16 cellular contexts compared by ENCODE assay signal in genomic region chr11:108559340-108559739, GRCh38. TPM values are rescaled to one million over a fixed set of nuclear protein-coding genes. Genes with fewer than 3 reads are reported as not detected.
A peak's percentile ranks its signal among the peaks of the same experiment; 100 is the strongest.
DNase-seq lines count a peak whose midpoint lies in the region; ATAC-seq and TF ChIP-seq lines count a peak whose summit lies in the region.
"Had no signal": no experiment of that assay in that cellular context is flagged by ENCODE, and none has a peak within 500 bp of the region (broad histone marks: within the 10 kb centered on the region; RNA-seq: fewer than 3 reads in every experiment).

No MANE protein-coding gene starts in this region.

- ATAC-seq in central memory CD8-positive, alpha-beta T cell (replicated peaks; ENCODE audit: extremely low read depth, poor library complexity, severe bottlenecking), result peak; percentile 81
- no peak for ATAC-seq in HG02571 (IDR thresholded peaks at IDR 0.05; ENCODE audit: unreplicated experiment)
- ATAC-seq: activated CD4-positive, CD25-positive, alpha-beta regulatory T cell treated with anti-CD3 and anti-CD28 coated beads, Interleukin-2, amount 50 U/mL, for 24 hours; gastrocnemius medialis had no signal

- H3K4me1 ChIP-seq in osteoblast (ENCODE audit: insufficient read depth, low read length) (peaks cover 32% of the 10 kb centered on the region), uterus (no peaks in the 10 kb centered on the region)
- H3K4me1 ChIP-seq: gastrocnemius medialis had no signal

- H3K9me3 ChIP-seq in osteoblast (ENCODE audit: low read depth, low read length) (no peaks in the 10 kb centered on the region), uterus (no peaks in the 10 kb centered on the region)
- H3K9me3 ChIP-seq: gastrocnemius medialis, tibial nerve had no signal

- H3K36me3 Mint-ChIP-seq in central memory CD8-positive, alpha-beta T cell (ENCODE audit: insufficient read depth), result no peaks in the 10 kb centered on the region
- H3K36me3 Mint-ChIP-seq: naive B cell had no signal

- H3K27ac ChIP-seq in osteoblast (ENCODE audit: low read depth, low read length) (no peak overlapping the region), uterus (no peak overlapping the region)
- H3K27ac ChIP-seq: gastrocnemius medialis, tibial nerve had no signal

- H2AFZ ChIP-seq in osteoblast (ENCODE audit: low read length), result no peak overlapping the region

- peaks cover 15% of the 10 kb centered on the region for H3K4me1 Mint-ChIP-seq in central memory CD8-positive, alpha-beta T cell
- H3K4me1 Mint-ChIP-seq: naive B cell had no signal

- H3K9me3 Mint-ChIP-seq in central memory CD8-positive, alpha-beta T cell, result no peaks in the 10 kb centered on the region
- H3K9me3 Mint-ChIP-seq: activated T-helper 2 cell treated with anti-CD3 and anti-CD28 coated beads, Interferon-gamma antibody, Interleukin-2, Interleukin-4, amounts not matched to agents 10 μg/mL and 5 μg/mL and 100 μg/mL, durations not matched to agents 14 hours and 24 hours and 36 hours; naive B cell had no signal

- H3K4me3 ChIP-seq in osteoblast (ENCODE audit: insufficient read depth, low read length) (peak overlapping the region; percentile 39), uterus (no peak overlapping the region)
- H3K4me3 ChIP-seq: gastrocnemius medialis, tibial nerve had no signal

- no peak for TF ChIP-seq CTCF in osteoblast (IDR thresholded peaks at IDR 0.05; ENCODE audit: extremely low read depth, low read depth, low read length)
- no peak for TF ChIP-seq CTCF in uterus (IDR thresholded peaks at IDR 0.05)

- DNase-seq in EL (peak; percentile 62), MV-4-11 (lab: John Stamatoyannopoulos, UW) (peak; percentile 7), osteoblast (ENCODE audit: insufficient read length, low spot score, missing footprints) (no peak), NCI-H526 (lab: John Stamatoyannopoulos, UW) (no peak), uterus (no peak)
- no peak for DNase-seq in central memory CD8-positive, alpha-beta T cell (ENCODE audit: low spot score in 2 of 2)
- DNase-seq in stimulated activated CD4-positive, alpha-beta T cell treated with anti-CD3 and anti-CD28 coated beads, Interleukin-2, amount 100 ng/mL, for 24 hours, result no peak
- DNase-seq: gastrocnemius medialis; kidney; naive B cell; NCI-H1930; NK-92 treated with Interleukin-12 subunit alpha and Interleukin-12 subunit beta, amount 100 ng/mL, for 24 hours had no signal

- no peaks in the 10 kb centered on the region for H3K27me3 Mint-ChIP-seq in central memory CD8-positive, alpha-beta T cell

- no peaks in the 10 kb centered on the region for H3K79me2 ChIP-seq in osteoblast (ENCODE audit: insufficient read depth, low read length)

- no peak for TF ChIP-seq POLR2A in uterus (IDR thresholded peaks at IDR 0.05)

- H3K4me3 Mint-ChIP-seq in central memory CD8-positive, alpha-beta T cell, result no peak overlapping the region
- H3K4me3 Mint-ChIP-seq: naive B cell had no signal

- peaks cover 10% of the 10 kb centered on the region for H3K27me3 ChIP-seq in osteoblast (ENCODE audit: insufficient read depth, low read length)
- H3K27me3 ChIP-seq in uterus, result no peaks in the 10 kb centered on the region
- H3K27me3 ChIP-seq: gastrocnemius medialis, tibial nerve had no signal

- intact Hi-C loops in uterus (cut with DNase I; ENCODE audit: low total_unique reads), result no loop called here

- H3K4me2 ChIP-seq in osteoblast (ENCODE audit: insufficient read depth, low read length), result peak overlapping the region; percentile 70

- H3K36me3 ChIP-seq in osteoblast (ENCODE audit: insufficient read depth, low read length) (no peaks in the 10 kb centered on the region), uterus (no peaks in the 10 kb centered on the region)
- H3K36me3 ChIP-seq: gastrocnemius medialis, tibial nerve had no signal

- no peaks in the 10 kb centered on the region for H4K20me1 ChIP-seq in osteoblast (ENCODE audit: insufficient read depth, low read length)

- no peak overlapping the region for H3K27ac Mint-ChIP-seq in central memory CD8-positive, alpha-beta T cell (ENCODE audit: low read depth)
- H3K27ac Mint-ChIP-seq: activated T-helper 2 cell treated with anti-CD3 and anti-CD28 coated beads, Interferon-gamma antibody, Interleukin-2, Interleukin-4, amounts not matched to agents 10 μg/mL and 5 μg/mL and 100 μg/mL, durations not matched to agents 14 hours and 24 hours and 36 hours; naive B cell had no signal

RNA-seq across cellular contexts. Expression of gene EXPH5, which starts 34.2 kb away (rescaled TPM):
- total RNA-seq in osteoblast (under 0.01 and 0.59 TPM in 2 replicates), uterus (1 to 10 TPM in 3 of 4 donors, under 1 TPM in 1; 0.26 to 9.5 (median 4.5) TPM)

Comparison
In these comparisons a context has a peak if more than half of its experiments do, and no peak if none do; other contexts are left out.
1. DNase-seq: peak in EL (single experiment) and MV-4-11 (single experiment); none in central memory CD8-positive, alpha-beta T cell (0 of 2), osteoblast (single experiment), NCI-H526 (0 of 2), uterus (0 of 2) and stimulated activated CD4-positive, alpha-beta T cell treated with anti-CD3 and anti-CD28 coated beads, Interleukin-2, amount 100 ng/mL, for 24 hours (0 of 2).